In genomic region chr1:27527857-27528700, GRCh38 we compare ENCODE assay signal across 8 cellular contexts. TPM values are rescaled to one million over a fixed set of nuclear protein-coding genes. Genes with fewer than 3 reads are reported as not detected.
A peak's percentile ranks its signal among the peaks of the same experiment; 100 is the strongest.
DNase-seq lines count a peak whose midpoint lies in the region; ATAC-seq and TF ChIP-seq lines count a peak whose summit lies in the region.

No MANE protein-coding gene starts in this region.

- peak overlapping the region; percentile 84 for H3K4me2 ChIP-seq in HCT116 (ENCODE audit: low read length)

- DNase-seq in HCT116 (ENCODE audit: low read depth, low spot score), result no peak
- no peak for DNase-seq in NT2/D1 (ENCODE audit: low read depth, low spot score)
- peak in 1 of 2 donors; percentile 61 for DNase-seq in heart right ventricle
- DNase-seq in posterior cingulate gyrus, result peak in 7 of 10 donors; percentile 52 to 94 (median 60)
- DNase-seq in AG08396 (ENCODE audit: low spot score), result no peak
- DNase-seq in cerebellar nuclear complex (lab: John Stamatoyannopoulos, UW), result no peak

- 3 to 5% methylated on average over 59 to 73 of the region's 74 CpGs for WGBS in heart right ventricle, 2 donors

- H3K4me3 ChIP-seq in HCT116 (replicated peaks in 1 of 2; ENCODE audit: low read depth in 1 of 2, low read length in 2 of 2), result peak overlapping the region; percentile 57 to 59
- peak overlapping the region; percentile 50 for H3K4me3 ChIP-seq in NT2/D1 (ENCODE audit: insufficient read length, low read depth)
- peak overlapping the region; percentile 1 to 63 (median 55) for H3K4me3 ChIP-seq in heart right ventricle

- H3K27me3 Mint-ChIP-seq in activated naive CD4-positive, alpha-beta T cell treated with anti-CD3 and anti-CD28 coated beads, Interleukin-2, amount 50 U/mL, for 24 hours, result no peaks in the 10 kb centered on the region

- H3K79me2 ChIP-seq in HCT116 (ENCODE audit: insufficient read depth, low read length), result no peaks in the 10 kb centered on the region

- H3K27me3 ChIP-seq in HCT116 (ENCODE audit: insufficient read depth, low read length) (no peaks in the 10 kb centered on the region), NT2/D1 (ENCODE audit: insufficient read depth, insufficient read length) (no peaks in the 10 kb centered on the region), heart right ventricle (peaks cover 0 to 6% (median 0%) of the 10 kb centered on the region in 7 donors)

- H3K9me2 ChIP-seq in HCT116 (ENCODE audit: insufficient read depth), result no peaks in the 10 kb centered on the region

- H3K36me3 ChIP-seq in HCT116 (ENCODE audit: control insufficient read depth in 1 of 2, insufficient read depth in 2 of 2, low read length in 2 of 2) (no peaks in the 10 kb centered on the region), NT2/D1 (ENCODE audit: insufficient read depth, insufficient read length, low read length) (peaks cover 10% of the 10 kb centered on the region), heart right ventricle (peaks cover 0 to 12% (median 0%) of the 10 kb centered on the region in 9 donors)

- H3K27ac ChIP-seq in HCT116 (ENCODE audit: low read depth, low read length) (peak overlapping the region; percentile 89), heart right ventricle (peak overlapping the region; percentile 81 to 97 (median 91))

- TF ChIP-seq CTCF in HCT116 (IDR thresholded peaks at IDR 0.05 in 2 of 3, conservative IDR thresholded peaks at IDR 0.05 in 1 of 3; ENCODE audit: borderline replicate concordance in 1 of 3, insufficient read depth in 1 of 3, low read depth in 2 of 3, low read length in 2 of 3) (no peak), heart right ventricle (IDR thresholded peaks at IDR 0.05) (peak in 3 of 9 donors; percentile 12 to 13 (median 13))

- TF ChIP-seq RAD21 in HCT116 (IDR thresholded peaks at IDR 0.05; ENCODE audit: low read depth), result no peak

- intact Hi-C loops in HCT116 (cut with micrococcal nuclease), result no loop called here
- intact Hi-C loops in heart right ventricle (cut with DNase I), result loop anchor here in 2 of 10 donors (5.0 to 10.0 kb wide), 3 partner anchors 34 to 77 kb away; partner anchors contain the start of genes AHDC1 (in 1 of the 2) and WASF2 (in 1 of the 2)
- intact Hi-C loops in posterior cingulate gyrus (cut with DNase I), result loop anchor here (5.0 kb wide), 1 partner anchor 36 kb away; the partner anchor contains the start of gene WASF2

- BruUV-seq in HCT116 (replicated peaks; lab: Mats Ljungman, UMichigan), result TSS peak; percentile 84

- ATAC-seq in HCT116 (peak; percentile 80), heart right ventricle (peak; percentile 9 to 55 (median 35)), GM21576 (IDR thresholded peaks at IDR 0.05; ENCODE audit: unreplicated experiment) (no peak)

- H3K27ac Mint-ChIP-seq in activated naive CD4-positive, alpha-beta T cell treated with anti-CD3 and anti-CD28 coated beads, Interleukin-2, amount 50 U/mL, for 24 hours, result peak overlapping the region; percentile 73

- H3K4me1 ChIP-seq in HCT116 (ENCODE audit: control insufficient read depth in 1 of 2, insufficient read depth in 2 of 2, low read length in 2 of 2) (peaks cover 40 to 81% of the 10 kb centered on the region in 2 experiments), NT2/D1 (ENCODE audit: insufficient read depth, insufficient read length) (peaks cover 53% of the 10 kb centered on the region), heart right ventricle (peaks cover 54 to 70% (median 65%) of the 10 kb centered on the region in 9 donors)

- H3K4me3 Mint-ChIP-seq in activated naive CD4-positive, alpha-beta T cell treated with anti-CD3 and anti-CD28 coated beads, Interleukin-2, amount 50 U/mL, for 24 hours, result peak overlapping the region; percentile 84

- POLR2A ChIA-PET in HCT116 (lab: Charles Lee), result no interaction called here

- no peaks in the 10 kb centered on the region for H3K9me3 Mint-ChIP-seq in activated naive CD4-positive, alpha-beta T cell treated with anti-CD3 and anti-CD28 coated beads, Interleukin-2, amount 50 U/mL, for 24 hours

- no peaks in the 10 kb centered on the region for H3K36me3 Mint-ChIP-seq in activated naive CD4-positive, alpha-beta T cell treated with anti-CD3 and anti-CD28 coated beads, Interleukin-2, amount 50 U/mL, for 24 hours

- TF ChIP-seq POLR2A in HCT116 (IDR thresholded peaks at IDR 0.05; ENCODE audit: borderline replicate concordance, extremely low read depth, insufficient read depth, insufficient read length), result peak; percentile 35

- no peaks in the 10 kb centered on the region for H4K20me1 ChIP-seq in HCT116 (ENCODE audit: insufficient read depth)

- RAD21 ChIA-PET in HCT116 (lab: Charles Lee; ENCODE audit: low non-redundant PET in 1 of 2, low total read pairs in 2 of 2, uncharacterized antibody in 2 of 2, unreplicated experiment in 2 of 2), result no interaction called here

- peak overlapping the region; percentile 76 for H3K9ac ChIP-seq in HCT116 (ENCODE audit: low read length)
- H3K9ac ChIP-seq in NT2/D1 (ENCODE audit: insufficient read length, low read depth), result peak overlapping the region; percentile 73

- CTCF ChIA-PET in HCT116 (lab: Charles Lee), result interaction anchor here (1.2 kb wide), 1 partner anchor 29 kb away, joined by 5 read pairs; no protein-coding TSS in a partner anchor

- peaks cover 64% of the 10 kb centered on the region for H3K4me1 Mint-ChIP-seq in activated naive CD4-positive, alpha-beta T cell treated with anti-CD3 and anti-CD28 coated beads, Interleukin-2, amount 50 U/mL, for 24 hours

- no peak overlapping the region for H2AFZ ChIP-seq in HCT116 (ENCODE audit: low read depth, low read length, poor library complexity, severe bottlenecking)

- no peaks in the 10 kb centered on the region for H3K9me3 ChIP-seq in HCT116 (ENCODE audit: control insufficient read depth in 1 of 2, insufficient read depth in 1 of 2, low read depth in 1 of 2, low read length in 2 of 2)
- H3K9me3 ChIP-seq in NT2/D1 (ENCODE audit: insufficient read depth, low read length), result no peaks in the 10 kb centered on the region
- no peaks in the 10 kb centered on the region for H3K9me3 ChIP-seq in heart right ventricle

TF ChIP-seq in HCT116, 20 proteins besides CTCF, POLR2A, EP300 and RAD21 (continues in another document):
- TF ChIP-seq SIN3A (IDR thresholded peaks at IDR 0.05; ENCODE audit: low read depth), result no peak
- TF ChIP-seq EZH2 (IDR thresholded peaks at IDR 0.05), result no peak
- no peak for TF ChIP-seq REST (IDR thresholded peaks at IDR 0.05; ENCODE audit: low read depth)
- no peak for TF ChIP-seq EGR1 (IDR thresholded peaks at IDR 0.05; ENCODE audit: low read depth)
- no peak for TF ChIP-seq ZNF274 (IDR thresholded peaks at IDR 0.05; ENCODE audit: low read depth, low read length)
- no peak for TF ChIP-seq JUND (IDR thresholded peaks at IDR 0.05)
- no peak for TF ChIP-seq MAX (IDR thresholded peaks at IDR 0.05)
- peak; percentile 18 for TF ChIP-seq ZBTB33 (IDR thresholded peaks at IDR 0.05; ENCODE audit: extremely low read depth, insufficient replicate concordance, low read length)
- no peak for TF ChIP-seq SRF (IDR thresholded peaks at IDR 0.05; ENCODE audit: low read depth)
- TF ChIP-seq EZH2phosphoT487 (IDR thresholded peaks at IDR 0.05; ENCODE audit: borderline replicate concordance), result no peak
- TF ChIP-seq ELF1 (IDR thresholded peaks at IDR 0.05; ENCODE audit: borderline replicate concordance, low read depth), result no peak
- no peak for TF ChIP-seq ATF3 (IDR thresholded peaks at IDR 0.05)

RNA-seq across cellular contexts. Expression of gene WASF2, which starts 38.1 kb away (rescaled TPM):
- 111 TPM for total RNA-seq in HCT116 (2021; ENCODE audit: unreplicated experiment)
- 78.7 and 84.7 TPM in 2 replicates for polyA plus RNA-seq in HCT116 (2012)
- 10 to 100 TPM; 41.2 to 75.4 (median 52.0) TPM for total RNA-seq in heart right ventricle
- polyA plus RNA-seq in heart right ventricle, result 10 to 100 TPM; 19.6 to 24.8 TPM

Comparison
In these comparisons a context has a peak if more than half of its experiments do, and no peak if none do; other contexts are left out.
1. DNase-seq: peak in posterior cingulate gyrus (7 of 10); none in HCT116 (single experiment), NT2/D1 (single experiment), AG08396 (single experiment) and cerebellar nuclear complex (0 of 2).
2. Peak in every context shown above with its lines, with median percentiles within 50 percentile points of each other: H3K4me3 ChIP-seq.